Comparison of ENCODE assay signal across 17 cellular contexts in the genomic region with DNA sequence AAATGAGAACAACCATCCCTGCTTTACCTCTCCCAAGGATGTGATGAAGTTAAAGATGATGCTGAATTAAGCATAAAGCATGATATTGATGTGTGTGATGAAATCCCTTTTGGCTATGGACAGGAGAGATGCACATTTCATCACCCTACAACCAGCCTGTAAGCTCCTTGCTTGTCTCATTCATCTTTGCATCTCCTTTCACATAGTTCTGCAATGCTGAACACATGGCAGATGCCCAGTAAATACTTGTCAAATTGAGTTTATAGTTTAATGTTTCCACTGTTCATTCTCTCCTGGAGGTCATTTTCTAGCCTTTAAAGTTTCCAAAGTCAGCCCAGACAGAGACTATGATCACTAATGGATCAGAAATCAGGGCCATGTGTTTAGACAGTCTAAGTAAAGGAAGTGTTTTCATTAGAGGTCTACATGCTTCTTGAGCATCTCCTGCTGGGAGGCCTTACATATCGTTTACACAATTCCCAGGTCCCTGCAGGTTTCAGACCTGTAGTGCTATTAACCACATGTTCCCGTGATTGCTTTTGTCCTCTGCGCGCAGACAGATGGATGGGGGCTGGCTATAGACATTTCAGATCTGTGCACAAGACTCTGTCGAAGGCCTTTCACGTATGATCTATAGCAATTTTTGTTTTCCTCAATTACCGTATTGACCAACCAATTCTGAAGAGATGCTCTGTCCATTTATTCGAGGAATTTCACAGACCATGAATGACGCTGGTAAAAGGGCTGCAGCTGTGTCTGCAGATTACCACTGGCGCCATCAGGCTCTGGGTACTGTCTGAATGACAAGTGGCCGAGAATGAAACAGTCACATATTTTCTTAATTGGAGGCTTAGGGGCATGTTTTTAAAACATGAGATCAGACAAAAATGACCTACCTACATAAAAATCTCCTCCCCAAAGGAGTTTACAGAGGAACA. TPM values are rescaled to one million over a fixed set of nuclear protein-coding genes. Genes with fewer than 3 reads are reported as not detected.
DNase-seq lines count a peak whose midpoint lies in the region; ATAC-seq and TF ChIP-seq lines count a peak whose summit lies in the region.
"Had no signal": no experiment of that assay in that cellular context is flagged by ENCODE, and none has a peak within 500 bp of the region (broad histone marks: within the 10 kb centered on the region; RNA-seq: fewer than 3 reads in every experiment).

No MANE protein-coding gene starts in this region.

- no peak overlapping the region for H2AFZ ChIP-seq in hepatocyte

- no peaks in the 10 kb centered on the region for H3K27me3 ChIP-seq in BE2C
- H3K27me3 ChIP-seq in hepatocyte, result no peaks in the 10 kb centered on the region
- no peaks in the 10 kb centered on the region for H3K27me3 ChIP-seq in left lung
- H3K27me3 ChIP-seq in gastroesophageal sphincter, result peaks cover 6% of the 10 kb centered on the region
- H3K27me3 ChIP-seq: breast epithelium, gastrocnemius medialis had no signal

- no peak for TF ChIP-seq POLR2A in gastroesophageal sphincter (IDR thresholded peaks at IDR 0.05)

- no peak overlapping the region for H3K4me2 ChIP-seq in hepatocyte

- no peaks in the 10 kb centered on the region for H3K36me3 ChIP-seq in BE2C
- no peaks in the 10 kb centered on the region for H3K36me3 ChIP-seq in hepatocyte (replicated peaks; ENCODE audit: insufficient read depth, low read depth)
- no peaks in the 10 kb centered on the region for H3K36me3 ChIP-seq in left lung
- H3K36me3 ChIP-seq in gastroesophageal sphincter, result no peaks in the 10 kb centered on the region
- H3K36me3 ChIP-seq: breast epithelium, gastrocnemius medialis had no signal

- no peaks in the 10 kb centered on the region for H3K9me3 ChIP-seq in BE2C
- no peaks in the 10 kb centered on the region for H3K9me3 ChIP-seq in hepatocyte (ENCODE audit: low read depth)
- no peaks in the 10 kb centered on the region for H3K9me3 ChIP-seq in left lung
- H3K9me3 ChIP-seq in gastroesophageal sphincter, result no peaks in the 10 kb centered on the region
- H3K9me3 ChIP-seq: breast epithelium, gastrocnemius medialis had no signal

- H3K4me3 ChIP-seq in BE2C (ENCODE audit: low read depth, low read length), result no peak overlapping the region
- no peak overlapping the region for H3K4me3 ChIP-seq in hepatocyte
- no peak overlapping the region for H3K4me3 ChIP-seq in left lung
- no peak overlapping the region for H3K4me3 ChIP-seq in gastroesophageal sphincter
- H3K4me3 ChIP-seq: breast epithelium, gastrocnemius medialis had no signal

- H3K27ac ChIP-seq in hepatocyte (peak overlapping the region; percentile 28), left lung (no peak overlapping the region), gastroesophageal sphincter (no peak overlapping the region)
- H3K27ac ChIP-seq: breast epithelium, gastrocnemius medialis had no signal

- H3K79me2 ChIP-seq in hepatocyte, result no peaks in the 10 kb centered on the region

- DNase-seq in BE2C, result peak; percentile 76
- peak; percentile 18 for DNase-seq in LHCN-M2 (ENCODE audit: low read depth)
- peak; percentile 97 for DNase-seq in NCI-H69 (lab: John Stamatoyannopoulos, UW)
- DNase-seq in hepatocyte (ENCODE audit: low spot score), result peak; percentile 11
- no peak for DNase-seq in left lung
- no peak for DNase-seq in NCI-H1105 (lab: John Stamatoyannopoulos, UW)
- DNase-seq in DMS53 (lab: John Stamatoyannopoulos, UW), result no peak
- DNase-seq: activated CD4-positive, alpha-beta memory T cell treated with anti-CD3 and anti-CD28 coated beads for 36 hours; effector memory CD4-positive, alpha-beta T cell; gastrocnemius medialis; GOT3; MV-4-11; NCI-H526; stimulated activated CD4-positive, alpha-beta T cell treated with anti-CD3 and anti-CD28 coated beads, Interleukin-12 subunit alpha, Interleukin-12 subunit beta, amount 100 ng/mL, for 4 hours had no signal

- no peaks in the 10 kb centered on the region for H4K20me1 ChIP-seq in hepatocyte (ENCODE audit: insufficient read depth, poor library complexity, severe bottlenecking)

- H3K9me2 ChIP-seq in hepatocyte (replicated peaks; ENCODE audit: insufficient read depth), result no peaks in the 10 kb centered on the region

- 56% methylated on average over 11 of the region's 11 CpGs for WGBS in hepatocyte (ENCODE audit: low lambda C conversion rate, missing lambda C conversion rate)
- 66 to 76% methylated on average over 7 to 10 of the region's 11 CpGs for WGBS in gastroesophageal sphincter (ENCODE audit: low coverage in 1 of 2), 2 donors

- intact Hi-C loops in left lung (cut with DNase I), result loop anchor here in 1 of 2 donors (10.0 kb wide), 1 partner anchor 499 kb away; no protein-coding TSS in a partner anchor

- TF ChIP-seq EP300 in gastroesophageal sphincter (IDR thresholded peaks at IDR 0.05), result no peak

- ATAC-seq in left lung (no peak), gastroesophageal sphincter (no peak)
- ATAC-seq: gastrocnemius medialis had no signal

- TF ChIP-seq CTCF in BE2C (IDR thresholded peaks at IDR 0.05; ENCODE audit: low read depth, low read length) (peak; percentile 48; the same call in 1 of the 2 replicates), hepatocyte (IDR thresholded peaks at IDR 0.05; ENCODE audit: poor library complexity) (no peak), left lung (IDR thresholded peaks at IDR 0.05) (no peak), gastroesophageal sphincter (IDR thresholded peaks at IDR 0.05) (no peak)

- H3K4me1 ChIP-seq in BE2C, result peaks cover 55% of the 10 kb centered on the region
- H3K4me1 ChIP-seq in hepatocyte (ENCODE audit: insufficient read depth), result no peaks in the 10 kb centered on the region
- no peaks in the 10 kb centered on the region for H3K4me1 ChIP-seq in left lung
- H3K4me1 ChIP-seq in gastroesophageal sphincter, result no peaks in the 10 kb centered on the region
- H3K4me1 ChIP-seq: breast epithelium, gastrocnemius medialis had no signal

RNA-seq across cellular contexts. Expression of gene CKMT2, which starts 49.0 kb away (rescaled TPM):
- polyA plus RNA-seq in BE2C (2012; ENCODE audit: insufficient read depth, insufficient read length, low read depth), result 0.82 TPM
- not detected in 2 replicates for total RNA-seq in LHCN-M2 (2014; rRNA removed)
- polyA plus RNA-seq in LHCN-M2 (2012), result 0.16 TPM
- 5.0 and 5.5 TPM in 2 replicates for total RNA-seq in hepatocyte
- 5.3 and 7.8 TPM in 2 replicates for polyA plus RNA-seq in hepatocyte
- 1 to 10 TPM; 1.5 to 1.7 TPM for total RNA-seq in left lung
- total RNA-seq in gastroesophageal sphincter, result 10 to 100 TPM in 3 of 4 donors, 1 to 10 TPM in 1; 3.9 to 33.6 (median 14.2) TPM
- total RNA-seq: activated CD4-positive, alpha-beta memory T cell treated with anti-CD3 and anti-CD28 coated beads for 36 hours; osteocyte had no signal

Comparison
In these comparisons a context has a peak if more than half of its experiments do, and no peak if none do; other contexts are left out.
1. DNase-seq: peak in BE2C (single experiment), LHCN-M2 (single experiment), NCI-H69 (single experiment) and hepatocyte (single experiment); none in left lung (0 of 2), NCI-H1105 (single experiment) and DMS53 (single experiment).